Comparison of ENCODE assay signal across 9 cellular contexts in genomic region chr10:97498076-97498840, GRCh38. TPM values are rescaled to one million over a fixed set of nuclear protein-coding genes. Genes with fewer than 3 reads are reported as not detected.
DNase-seq lines count a peak whose midpoint lies in the region; ATAC-seq, FAIRE-seq and TF ChIP-seq lines count a peak whose summit lies in the region.
"Had no signal": no experiment of that assay in that cellular context is flagged by ENCODE, and none has a peak within 500 bp of the region (broad histone marks: within the 10 kb centered on the region; RNA-seq: fewer than 3 reads in every experiment).

A gene with protein sequence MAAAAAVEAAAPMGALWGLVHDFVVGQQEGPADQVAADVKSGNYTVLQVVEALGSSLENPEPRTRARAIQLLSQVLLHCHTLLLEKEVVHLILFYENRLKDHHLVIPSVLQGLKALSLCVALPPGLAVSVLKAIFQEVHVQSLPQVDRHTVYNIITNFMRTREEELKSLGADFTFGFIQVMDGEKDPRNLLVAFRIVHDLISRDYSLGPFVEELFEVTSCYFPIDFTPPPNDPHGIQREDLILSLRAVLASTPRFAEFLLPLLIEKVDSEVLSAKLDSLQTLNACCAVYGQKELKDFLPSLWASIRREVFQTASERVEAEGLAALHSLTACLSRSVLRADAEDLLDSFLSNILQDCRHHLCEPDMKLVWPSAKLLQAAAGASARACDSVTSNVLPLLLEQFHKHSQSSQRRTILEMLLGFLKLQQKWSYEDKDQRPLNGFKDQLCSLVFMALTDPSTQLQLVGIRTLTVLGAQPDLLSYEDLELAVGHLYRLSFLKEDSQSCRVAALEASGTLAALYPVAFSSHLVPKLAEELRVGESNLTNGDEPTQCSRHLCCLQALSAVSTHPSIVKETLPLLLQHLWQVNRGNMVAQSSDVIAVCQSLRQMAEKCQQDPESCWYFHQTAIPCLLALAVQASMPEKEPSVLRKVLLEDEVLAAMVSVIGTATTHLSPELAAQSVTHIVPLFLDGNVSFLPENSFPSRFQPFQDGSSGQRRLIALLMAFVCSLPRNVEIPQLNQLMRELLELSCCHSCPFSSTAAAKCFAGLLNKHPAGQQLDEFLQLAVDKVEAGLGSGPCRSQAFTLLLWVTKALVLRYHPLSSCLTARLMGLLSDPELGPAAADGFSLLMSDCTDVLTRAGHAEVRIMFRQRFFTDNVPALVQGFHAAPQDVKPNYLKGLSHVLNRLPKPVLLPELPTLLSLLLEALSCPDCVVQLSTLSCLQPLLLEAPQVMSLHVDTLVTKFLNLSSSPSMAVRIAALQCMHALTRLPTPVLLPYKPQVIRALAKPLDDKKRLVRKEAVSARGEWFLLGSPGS (minus strand): TSS chr10:97498422. CDS start chr10:97498384, 38 bp downstream.

- TF ChIP-seq CTCF in AG09319 (IDR thresholded peaks at IDR 0.05; ENCODE audit: low read depth, low read length): no peak
- peak; percentile 17 for TF ChIP-seq CTCF in kidney (IDR thresholded peaks at IDR 0.05; ENCODE audit: borderline replicate concordance, extremely low read depth, insufficient read depth)

- peak; percentile 19 for FAIRE-seq in kidney (lab: Jason Lieb, UNC)
- FAIRE-seq: endometrium had no signal

- peak within 1 kb of the TSS; percentile 82 to 88 for H3K27ac ChIP-seq in kidney (ENCODE audit: low read depth in 2 of 2, low read length in 2 of 2)

- H3K36me3 ChIP-seq in kidney (ENCODE audit: control insufficient read depth in 1 of 2, insufficient read depth in 2 of 2, low read length in 2 of 2): no peaks in the 10 kb centered on the region

- H3K9ac ChIP-seq in kidney (ENCODE audit: low read length in 2 of 2): peak within 1 kb of the TSS; percentile 66 to 92

- DNase-seq in AG09319 (ENCODE audit: extremely low read depth, low read depth): peak; percentile 98
- peak; percentile 89 for DNase-seq in NCI-H446 treated with DMSO at 0.1 percent for 48 hours (lab: John Stamatoyannopoulos, UW)
- peak; percentile 95 for DNase-seq in cerebellar cortex (ENCODE audit: low spot score)
- DNase-seq in kidney: peak; percentile 100
- peak; percentile 100 for DNase-seq in stimulated activated CD4-positive, alpha-beta T cell treated with anti-CD3 and anti-CD28 coated beads, Interleukin-15, amount 100 ng/mL, for 24 hours

- H3K4me3 ChIP-seq in kidney (ENCODE audit: low read length in 2 of 2): peak within 1 kb of the TSS; percentile 91 to 99

- intact Hi-C loops in kidney (cut with DNase I): no loop called here

- H3K9me3 ChIP-seq in kidney (ENCODE audit: control insufficient read depth in 1 of 2, low read length in 2 of 2): no peaks in the 10 kb centered on the region

- ATAC-seq in GM19035 (IDR thresholded peaks at IDR 0.05; ENCODE audit: unreplicated experiment): peak; percentile 92
- peak; percentile 94 for ATAC-seq in HG03354 (IDR thresholded peaks at IDR 0.05; ENCODE audit: poor library complexity, severe bottlenecking, unreplicated experiment)
- ATAC-seq in activated CD4-positive, CD25-positive, alpha-beta regulatory T cell treated with anti-CD3 and anti-CD28 coated beads, Interleukin-2, amount 50 U/mL, for 24 hours: peak; percentile 91 to 92

- H3K4me1 ChIP-seq in kidney (ENCODE audit: control insufficient read depth in 1 of 2, insufficient read depth in 1 of 2, low read depth in 1 of 2, low read length in 2 of 2): peaks cover 10 to 15% of the 10 kb centered on the region in 2 donors

RNA-seq across cellular contexts. Expression of the gene that starts here (rescaled TPM):
- 56.1 TPM for total RNA-seq in kidney
- 49.7 TPM for polyA plus RNA-seq in kidney (ENCODE audit: insufficient read depth, low read depth, low replicate concordance)

Comparison
In these comparisons a context has a peak if more than half of its experiments do, and no peak if none do; other contexts are left out.
1. Peak in every context shown above with its lines: DNase-seq, ATAC-seq, H3K4me3 ChIP-seq and H3K27ac ChIP-seq.